Comparison of ENCODE assay signal across 8 cellular contexts in the genomic region with DNA sequence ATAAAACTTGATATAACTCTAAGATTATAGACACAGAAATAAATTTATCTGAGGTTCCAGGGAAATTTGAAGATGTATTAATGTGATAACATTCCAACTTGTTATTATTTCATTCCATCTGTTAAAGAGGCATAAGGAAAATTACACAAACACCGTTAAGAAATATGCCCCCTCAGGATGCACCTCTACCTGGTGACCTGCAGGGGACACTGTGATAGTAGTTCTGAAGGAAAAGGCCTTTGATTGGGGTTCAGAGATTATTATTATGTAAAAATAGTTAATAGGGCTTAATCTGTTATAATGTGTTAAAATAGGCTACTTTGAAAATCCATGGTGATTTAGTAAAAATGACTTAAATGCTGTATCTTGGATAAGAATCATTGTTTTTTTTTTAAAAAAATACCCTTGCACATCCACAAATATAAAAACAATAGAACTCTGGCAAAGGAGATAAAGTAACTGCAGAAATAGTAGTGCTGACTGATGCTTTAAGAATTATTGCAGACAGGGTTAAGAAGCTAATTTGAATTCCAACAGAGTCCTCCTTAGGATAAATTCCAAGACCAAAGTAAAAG. TPM values are rescaled to one million over a fixed set of nuclear protein-coding genes. Genes with fewer than 3 reads are reported as not detected.
A peak's percentile ranks its signal among the peaks of the same experiment; 100 is the strongest.
DNase-seq lines count a peak whose midpoint lies in the region; ATAC-seq and TF ChIP-seq lines count a peak whose summit lies in the region.

No MANE protein-coding gene starts in this region.

- WGBS in IMR-90 (ENCODE audit: extremely low coverage in 2 of 2, insufficient read length in 1 of 2), 2 experiments, result no CpG with 5 or more reads among the region's 1 CpG
- 18% methylated on average over 1 of the region's 1 CpG for WGBS in liver

- no peak overlapping the region for H3K18ac ChIP-seq in IMR-90 (ENCODE audit: low read depth, low read length)

- H3K36me3 ChIP-seq in IMR-90 (ENCODE audit: control insufficient read depth, insufficient read depth, low read length) (no peaks in the 10 kb centered on the region), liver (ENCODE audit: control insufficient read depth in 4 of 4, insufficient read depth in 3 of 4, low read depth in 1 of 4, low read length in 3 of 4) (no peaks in the 10 kb centered on the region)

- CTCF ChIA-PET in IMR-90 (lab: Yijun Ruan, JAX), result interaction anchor here (0.6 to 1.3 kb wide), 4 partner anchors 140 to 154 kb away, joined by 3 to 6 read pairs (median 4); no protein-coding TSS in a partner anchor

- H3K9me1 ChIP-seq in IMR-90 (ENCODE audit: insufficient read depth, low read length), result no peaks in the 10 kb centered on the region

- H3K14ac ChIP-seq in IMR-90 (replicated peaks; ENCODE audit: low read depth, low read length), result no peak overlapping the region

- intact Hi-C loops in IMR-90 (cut with micrococcal nuclease), result loop anchor here (2.0 kb wide), 1 partner anchor 150 kb away; no protein-coding TSS in a partner anchor

- no peaks in the 10 kb centered on the region for H3K27me3 ChIP-seq in IMR-90 (ENCODE audit: control insufficient read depth, insufficient read depth, low read length)
- no peaks in the 10 kb centered on the region for H3K27me3 ChIP-seq in liver (ENCODE audit: control insufficient read depth in 4 of 4, insufficient read depth in 4 of 4, low read length in 3 of 4)

- H3K9ac ChIP-seq in IMR-90 (ENCODE audit: low read depth, low read length) (no peak overlapping the region), liver (ENCODE audit: low read depth in 1 of 2, low read length in 2 of 2) (no peak overlapping the region)

- H4K5ac ChIP-seq in IMR-90 (ENCODE audit: low read depth, low read length), result no peak overlapping the region

- H3K4me2 ChIP-seq in IMR-90 (ENCODE audit: low read depth, low read length), result no peak overlapping the region

- H3K4ac ChIP-seq in IMR-90 (ENCODE audit: low read depth, low read length), result no peak overlapping the region

- no peak overlapping the region for H4K91ac ChIP-seq in IMR-90 (ENCODE audit: insufficient read depth, low read depth, low read length)

- H2BK15ac ChIP-seq in IMR-90 (ENCODE audit: low read depth, low read length), result no peak overlapping the region

- H2AK9ac ChIP-seq in IMR-90 (replicated peaks; ENCODE audit: low read depth, low read length, poor library complexity), result no peak overlapping the region

- H2BK20ac ChIP-seq in IMR-90 (ENCODE audit: low read depth, low read length), result no peak overlapping the region

- H4K8ac ChIP-seq in IMR-90 (ENCODE audit: low read depth in 2 of 2, low read length in 2 of 2), result no peak overlapping the region

- H2AK5ac ChIP-seq in IMR-90 (ENCODE audit: low read depth, low read length), result no peak overlapping the region

- H4K20me1 ChIP-seq in IMR-90 (ENCODE audit: insufficient read depth, low read length), result no peaks in the 10 kb centered on the region

- ATAC-seq in IMR-90 (ENCODE audit: low read depth) (peak; percentile 79), HG02571 (IDR thresholded peaks at IDR 0.05; ENCODE audit: unreplicated experiment) (no peak)

- POLR2A ChIA-PET in IMR-90 (lab: Charles Lee; ENCODE audit: unreplicated experiment), result no interaction called here

- no TSS peak for BruUV-seq in IMR-90 (replicated peaks; lab: Mats Ljungman, UMichigan)

- no peak overlapping the region for H2BK5ac ChIP-seq in IMR-90 (ENCODE audit: low read depth, low read length, poor library complexity, severe bottlenecking)

- TF ChIP-seq POLR2A in IMR-90 (IDR thresholded peaks at IDR 0.05; ENCODE audit: low read depth, low read length), result no peak

- no peak overlapping the region for H3K56ac ChIP-seq in IMR-90 (ENCODE audit: extremely low read depth, insufficient read depth, low read length)

- no peaks in the 10 kb centered on the region for H3K79me1 ChIP-seq in IMR-90 (ENCODE audit: low read depth in 1 of 2, low read length in 2 of 2)

- DNase-seq in NCI-H748 (lab: John Stamatoyannopoulos, UW; ENCODE audit: unreplicated experiment) (peak; percentile 22), NCI-H748 treated with DMSO at 0.1 percent for 48 hours (lab: John Stamatoyannopoulos, UW) (no peak), GM20000 (ENCODE audit: low spot score) (peak; percentile 53), IMR-90 (peak; percentile 18), astrocyte of the cerebellum (ENCODE audit: low read depth) (no peak)
- no peak for DNase-seq in activated naive CD4-positive, alpha-beta T cell (lab: John Stamatoyannopoulos, UW)

- no peak overlapping the region for H3K23ac ChIP-seq in IMR-90 (ENCODE audit: low read depth, low read length)

- H3K4me1 ChIP-seq in IMR-90 (ENCODE audit: control insufficient read depth, insufficient read depth, low read length) (no peaks in the 10 kb centered on the region), liver (ENCODE audit: control insufficient read depth in 4 of 4, insufficient read depth in 4 of 4, low read length in 3 of 4) (peaks cover 4 to 7% (median 5%) of the 10 kb centered on the region in 4 donors)

- H2AFZ ChIP-seq in IMR-90 (replicated peaks; ENCODE audit: low read length, poor library complexity), result no peak overlapping the region

- TF ChIP-seq CTCF in GM20000 (IDR thresholded peaks at IDR 0.05; ENCODE audit: extremely low read depth, missing control alignments) (peak; percentile 80), IMR-90 (conservative IDR thresholded peaks at IDR 0.05; ENCODE audit: low read depth, low read length) (peak; percentile 65), astrocyte of the cerebellum (IDR thresholded peaks at IDR 0.05; ENCODE audit: low read depth, low read length, missing control alignments) (peak; percentile 92), liver (IDR thresholded peaks at IDR 0.05; ENCODE audit: low read depth, low read length, missing input control) (peak; percentile 53)

- H3K27ac ChIP-seq in IMR-90 (ENCODE audit: insufficient read depth, low read length) (no peak overlapping the region), liver (ENCODE audit: low read depth in 1 of 2, low read length in 2 of 2) (no peak overlapping the region)

- no peaks in the 10 kb centered on the region for H3K9me3 ChIP-seq in IMR-90 (ENCODE audit: control insufficient read depth, insufficient read depth, low read length)
- H3K9me3 ChIP-seq in liver (ENCODE audit: control insufficient read depth in 4 of 4, low read length in 3 of 4), result no peaks in the 10 kb centered on the region

- H3K4me3 ChIP-seq in IMR-90 (ENCODE audit: insufficient read depth, low read depth, low read length) (no peak overlapping the region), astrocyte of the cerebellum (ENCODE audit: low read depth, low read length) (no peak overlapping the region), liver (ENCODE audit: low read depth in 1 of 3, low read length in 3 of 3) (no peak overlapping the region)

- no peak overlapping the region for H2BK120ac ChIP-seq in IMR-90 (ENCODE audit: low read depth, low read length)

- dilution Hi-C loops in IMR-90 (cut with HindIII; ENCODE audit: low sequenced_read_pairs, unreplicated experiment), result no loop called here

- peak; percentile 48 for TF ChIP-seq RAD21 in IMR-90 (IDR thresholded peaks at IDR 0.05; ENCODE audit: low read length)
- TF ChIP-seq RAD21 in liver (IDR thresholded peaks at IDR 0.05), result peak; percentile 34 to 62

- in situ Hi-C loops in IMR-90 (cut with MboI; ENCODE audit: low sequenced_read_pairs) (no loop called here), astrocyte of the cerebellum (cut with HindIII; ENCODE audit: low sequenced_read_pairs) (no loop called here)

TF ChIP-seq in IMR-90, 13 proteins besides CTCF, POLR2A, EP300 and RAD21 (continues in another document):
- TF ChIP-seq, protein P1, sequence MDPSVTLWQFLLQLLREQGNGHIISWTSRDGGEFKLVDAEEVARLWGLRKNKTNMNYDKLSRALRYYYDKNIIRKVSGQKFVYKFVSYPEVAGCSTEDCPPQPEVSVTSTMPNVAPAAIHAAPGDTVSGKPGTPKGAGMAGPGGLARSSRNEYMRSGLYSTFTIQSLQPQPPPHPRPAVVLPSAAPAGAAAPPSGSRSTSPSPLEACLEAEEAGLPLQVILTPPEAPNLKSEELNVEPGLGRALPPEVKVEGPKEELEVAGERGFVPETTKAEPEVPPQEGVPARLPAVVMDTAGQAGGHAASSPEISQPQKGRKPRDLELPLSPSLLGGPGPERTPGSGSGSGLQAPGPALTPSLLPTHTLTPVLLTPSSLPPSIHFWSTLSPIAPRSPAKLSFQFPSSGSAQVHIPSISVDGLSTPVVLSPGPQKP (IDR thresholded peaks at IDR 0.05; ENCODE audit: borderline replicate concordance, low read depth, low read length), result no peak

TF ChIP-seq in liver, 16 proteins besides CTCF, POLR2A, EP300 and RAD21 (continues in another document):
- no peak for TF ChIP-seq GABPA (IDR thresholded peaks at IDR 0.05 in 1 of 2, conservative IDR thresholded peaks at IDR 0.05 in 1 of 2)
- TF ChIP-seq JUND (IDR thresholded peaks at IDR 0.05), result no peak
- TF ChIP-seq SP1 (IDR thresholded peaks at IDR 0.05), result no peak
- TF ChIP-seq TAF1 (conservative IDR thresholded peaks at IDR 0.05), result no peak
- TF ChIP-seq, protein P2, sequence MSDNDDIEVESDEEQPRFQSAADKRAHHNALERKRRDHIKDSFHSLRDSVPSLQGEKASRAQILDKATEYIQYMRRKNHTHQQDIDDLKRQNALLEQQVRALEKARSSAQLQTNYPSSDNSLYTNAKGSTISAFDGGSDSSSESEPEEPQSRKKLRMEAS (IDR thresholded peaks at IDR 0.05), result no peak
- TF ChIP-seq NR2F2 (IDR thresholded peaks at IDR 0.05), result no peak
- TF ChIP-seq RXRA (IDR thresholded peaks at IDR 0.05), result no peak

RNA-seq across cellular contexts. Expression of a gene that starts 6.1 kb away (rescaled TPM):
- 8.4 and 12.2 TPM in 2 replicates for total RNA-seq in IMR-90 (2012; rRNA removed)
- polyA plus RNA-seq in IMR-90 (2012; rRNA removed), result 3.8 and 4.1 TPM in 2 replicates
- 0.70 and 0.81 TPM in 2 replicates for polyA plus RNA-seq in IMR-90 (2012; cell fraction: cytosol; rRNA removed)
- polyA plus RNA-seq in IMR-90 (2012; cell fraction: nucleus; rRNA removed; ENCODE audit: low replicate concordance), result 0.71 and 4.5 TPM in 2 replicates
- total RNA-seq in liver, result 1 to 10 TPM; 1.6 to 7.8 TPM
- 1 to 10 TPM in 1 of 2 donors, under 1 TPM in 1; 0.96 to 1.0 TPM for polyA plus RNA-seq in liver

RNA-seq across cellular contexts. Expression of a gene that starts 35.1 kb away (rescaled TPM):
- total RNA-seq in IMR-90 (2012; rRNA removed) (8.6 and 23.9 TPM in 2 replicates), liver (10 to 100 TPM; 12.2 to 20.7 TPM)
- polyA plus RNA-seq in IMR-90 (2012; rRNA removed) (12.2 and 13.4 TPM in 2 replicates), liver (10 to 100 TPM; 13.4 to 97.3 TPM)
- 7.5 and 7.9 TPM in 2 replicates for polyA plus RNA-seq in IMR-90 (2012; cell fraction: cytosol; rRNA removed)
- polyA plus RNA-seq in IMR-90 (2012; cell fraction: nucleus; rRNA removed; ENCODE audit: low replicate concordance), result 1.3 and 11.1 TPM in 2 replicates

RNA-seq across cellular contexts. Expression of a gene that starts 35.3 kb away (rescaled TPM):
- total RNA-seq in IMR-90 (2012; rRNA removed), result 9.1 and 13.1 TPM in 2 replicates
- 7.4 and 8.8 TPM in 2 replicates for polyA plus RNA-seq in IMR-90 (2012; rRNA removed)
- 3.8 and 5.9 TPM in 2 replicates for polyA plus RNA-seq in IMR-90 (2012; cell fraction: cytosol; rRNA removed)
- 2.8 and 7.8 TPM in 2 replicates for polyA plus RNA-seq in IMR-90 (2012; cell fraction: nucleus; rRNA removed; ENCODE audit: low replicate concordance)
- total RNA-seq in liver, result 10 to 100 TPM in 1 of 2 donors, 1 to 10 TPM in 1; 7.6 to 10.0 TPM
- 1 to 10 TPM; 5.8 TPM for polyA plus RNA-seq in liver

RNA-seq across cellular contexts. Expression of a gene that starts 44.9 kb away (rescaled TPM):
- 2.9 and 5.3 TPM in 2 replicates for total RNA-seq in IMR-90 (2012; rRNA removed)
- 1.0 and 1.3 TPM in 2 replicates for polyA plus RNA-seq in IMR-90 (2012; rRNA removed)
- polyA plus RNA-seq in IMR-90 (2012; cell fraction: cytosol; rRNA removed), result 0.96 and 1.2 TPM in 2 replicates
- polyA plus RNA-seq in IMR-90 (2012; cell fraction: nucleus; rRNA removed; ENCODE audit: low replicate concordance), result 0.50 and 2.7 TPM in 2 replicates
- total RNA-seq in liver, result 1 to 10 TPM; 1.8 to 5.3 TPM
- polyA plus RNA-seq in liver, result 1 to 10 TPM; 3.8 to 6.2 TPM

Comparison
In these comparisons a context has a peak if more than half of its experiments do, and no peak if none do; other contexts are left out.
1. DNase-seq: peak in NCI-H748 (single experiment), GM20000 (single experiment) and IMR-90 (single experiment); none in NCI-H748 treated with DMSO at 0.1 percent for 48 hours (single experiment), astrocyte of the cerebellum (single experiment) and activated naive CD4-positive, alpha-beta T cell (0 of 4).
2. Peak in every context shown above with its lines, with median percentiles within 50 percentile points of each other: CTCF ChIP-seq.